ENCODE assay signal across 12 cellular contexts in the genomic region with DNA sequence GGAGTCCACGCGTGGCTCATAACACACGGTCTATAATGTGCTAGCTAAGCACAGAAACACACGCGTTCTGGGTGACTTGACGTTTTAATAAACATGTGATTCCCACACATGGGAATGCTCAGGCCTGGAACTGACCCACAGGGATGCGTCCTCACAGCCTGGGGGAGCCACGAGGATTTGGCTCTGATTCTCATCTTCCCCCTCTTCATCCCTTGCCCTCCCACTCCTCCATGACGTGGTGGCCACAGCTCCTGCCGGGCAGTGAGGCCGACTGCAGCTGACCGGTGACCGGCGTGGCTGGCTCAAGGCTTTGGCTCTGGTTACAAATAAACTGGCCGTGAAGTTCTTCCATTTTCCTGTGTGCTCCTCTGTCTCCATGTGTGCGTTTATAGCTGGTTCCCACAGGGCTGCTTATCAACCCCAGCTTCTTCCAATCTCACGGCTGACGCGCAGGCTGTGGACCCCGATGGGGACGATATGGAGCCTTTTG. TPM values are rescaled to one million over a fixed set of nuclear protein-coding genes. Genes with fewer than 3 reads are reported as not detected.
DNase-seq lines count a peak whose midpoint lies in the region; ATAC-seq, FAIRE-seq and TF ChIP-seq lines count a peak whose summit lies in the region.
"Had no signal": no experiment of that assay in that cellular context is flagged by ENCODE, and none has a peak within 500 bp of the region (broad histone marks: within the 10 kb centered on the region; RNA-seq: fewer than 3 reads in every experiment).

No MANE protein-coding gene starts in this region.

- H3K27me3 Mint-ChIP-seq in Calu3 (ENCODE audit: unreplicated experiment) = no peaks in the 10 kb centered on the region
- H3K27me3 Mint-ChIP-seq: activated T-cell treated with anti-CD3 and anti-CD28 coated beads, Interleukin-2, amount 50 U/mL, for 24 hours had no signal

- TF ChIP-seq CTCF in Calu3 (IDR thresholded peaks at IDR 0.05; ENCODE audit: unreplicated experiment) = no peak
- no peak for TF ChIP-seq CTCF in foreskin fibroblast (IDR thresholded peaks at IDR 0.05; ENCODE audit: low read depth, low read length)
- TF ChIP-seq CTCF in omental fat pad (IDR thresholded peaks at IDR 0.05) = no peak

- H3K27ac Mint-ChIP-seq in Calu3 (ENCODE audit: unreplicated experiment) = peak overlapping the region; percentile 63

- ATAC-seq in omental fat pad (ENCODE audit: low FRiP score) = peak; percentile 15
- no peak for ATAC-seq in HG02763 (IDR thresholded peaks at IDR 0.05; ENCODE audit: unreplicated experiment)
- no peak for ATAC-seq in GM19452 (IDR thresholded peaks at IDR 0.05; ENCODE audit: unreplicated experiment)

- CTCF ChIA-PET in Calu3 (lab: Charles Lee) = no interaction called here

- no TSS peak for BruUV-seq in Calu3 (replicated peaks; lab: Mats Ljungman, UMichigan)

- H3K9me3 Mint-ChIP-seq in Calu3 (ENCODE audit: low read depth, unreplicated experiment) = no peaks in the 10 kb centered on the region
- H3K9me3 Mint-ChIP-seq: activated T-cell treated with anti-CD3 and anti-CD28 coated beads, Interleukin-2, amount 50 U/mL, for 24 hours had no signal

- peaks cover 12% of the 10 kb centered on the region for H3K36me3 Mint-ChIP-seq in Calu3 (ENCODE audit: insufficient read depth, unreplicated experiment)

- no peak for DNase-seq in Calu3
- peak; percentile 80 for DNase-seq in RCC 7860 (ENCODE audit: low spot score)
- DNase-seq in foreskin fibroblast = peak; percentile 55 to 68
- DNase-seq in omental fat pad (ENCODE audit: low spot score) = no peak
- DNase-seq in stimulated activated CD4-positive, alpha-beta T cell treated with anti-CD3 and anti-CD28 coated beads, Interleukin-2, amount 100 ng/mL, for 48 hours = no peak
- no peak for DNase-seq in midbrain (lab: John Stamatoyannopoulos, UW)
- DNase-seq: activated T-cell treated with anti-CD3 and anti-CD28 coated beads, Interleukin-2, amount 50 U/mL, for 24 hours; NCI-H446 treated with DMSO at 0.1 percent for 48 hours had no signal

- FAIRE-seq in RCC 7860 (lab: Jason Lieb, UNC) = peak; percentile 40

- H3K4me3 ChIP-seq in foreskin fibroblast (ENCODE audit: low read depth in 1 of 2, low read length in 2 of 2) = no peak overlapping the region
- H3K4me3 ChIP-seq: prostate gland, tibial artery had no signal

- H3K4me1 Mint-ChIP-seq in Calu3 (ENCODE audit: low read depth, unreplicated experiment) = peaks cover 41% of the 10 kb centered on the region

- intact Hi-C loops in Calu3 (cut with micrococcal nuclease; ENCODE audit: unreplicated experiment) = loop anchor here (1.0 kb wide), 1 partner anchor 79 kb away; no protein-coding TSS in a partner anchor

- H3K4me3 Mint-ChIP-seq in Calu3 (ENCODE audit: low read depth, unreplicated experiment) = no peak overlapping the region
- H3K4me3 Mint-ChIP-seq: activated T-cell treated with anti-CD3 and anti-CD28 coated beads, Interleukin-2, amount 50 U/mL, for 24 hours had no signal

RNA-seq across cellular contexts. Expression of gene KLF6, which starts 40.9 kb away (rescaled TPM):
- total RNA-seq in Calu3 (2022) (140 and 161 TPM in 2 replicates), omental fat pad (100 to 1,000 TPM; 185 to 404 (median 276) TPM)

Comparison
In these comparisons a context has a peak if more than half of its experiments do, and no peak if none do; other contexts are left out.
1. DNase-seq: peak in RCC 7860 (single experiment) and foreskin fibroblast (2 of 2); none in Calu3 (single experiment), omental fat pad (single experiment), stimulated activated CD4-positive, alpha-beta T cell treated with anti-CD3 and anti-CD28 coated beads, Interleukin-2, amount 100 ng/mL, for 48 hours (0 of 2) and midbrain (single experiment).